8 cellular contexts compared by ENCODE assay signal in genomic region chr2:190979906-190980629, GRCh38. TPM values are rescaled to one million over a fixed set of nuclear protein-coding genes. Genes with fewer than 3 reads are reported as not detected.
DNase-seq lines count a peak whose midpoint lies in the region; ATAC-seq and TF ChIP-seq lines count a peak whose summit lies in the region.

No MANE protein-coding gene starts in this region.

- TF ChIP-seq CTCF in omental fat pad (IDR thresholded peaks at IDR 0.05): no peak

- DNase-seq in DMS153 treated with DMSO at 0.1 percent for 48 hours (lab: John Stamatoyannopoulos, UW; ENCODE audit: unreplicated experiment) (peak; percentile 71), NCI-H2196 treated with DMSO at 0.1 percent for 48 hours (lab: John Stamatoyannopoulos, UW; ENCODE audit: unreplicated experiment) (peak; percentile 94), ecto neural progenitor cell (ENCODE audit: low spot score) (peak; percentile 51), omental fat pad (ENCODE audit: low spot score) (no peak), cerebellar cortex (ENCODE audit: low spot score) (no peak), midbrain (lab: John Stamatoyannopoulos, UW) (no peak), RKO (ENCODE audit: low spot score) (no peak)

- ATAC-seq in omental fat pad (ENCODE audit: low FRiP score) (peak; percentile 45), HG03460 (IDR thresholded peaks at IDR 0.05; ENCODE audit: unreplicated experiment) (no peak)

RNA-seq across cellular contexts. Expression of gene STAT1, which starts 33.9 kb away (rescaled TPM):
- total RNA-seq in omental fat pad: 100 to 1,000 TPM in 2 of 4 donors, 10 to 100 TPM in 2; 63.5 to 161 (median 95.1) TPM

Comparison
In these comparisons a context has a peak if more than half of its experiments do, and no peak if none do; other contexts are left out.
1. DNase-seq: peak in DMS153 treated with DMSO at 0.1 percent for 48 hours (single experiment), NCI-H2196 treated with DMSO at 0.1 percent for 48 hours (single experiment) and ecto neural progenitor cell (single experiment); none in omental fat pad (single experiment), cerebellar cortex (single experiment), midbrain (single experiment) and RKO (single experiment).